In the genomic region with DNA sequence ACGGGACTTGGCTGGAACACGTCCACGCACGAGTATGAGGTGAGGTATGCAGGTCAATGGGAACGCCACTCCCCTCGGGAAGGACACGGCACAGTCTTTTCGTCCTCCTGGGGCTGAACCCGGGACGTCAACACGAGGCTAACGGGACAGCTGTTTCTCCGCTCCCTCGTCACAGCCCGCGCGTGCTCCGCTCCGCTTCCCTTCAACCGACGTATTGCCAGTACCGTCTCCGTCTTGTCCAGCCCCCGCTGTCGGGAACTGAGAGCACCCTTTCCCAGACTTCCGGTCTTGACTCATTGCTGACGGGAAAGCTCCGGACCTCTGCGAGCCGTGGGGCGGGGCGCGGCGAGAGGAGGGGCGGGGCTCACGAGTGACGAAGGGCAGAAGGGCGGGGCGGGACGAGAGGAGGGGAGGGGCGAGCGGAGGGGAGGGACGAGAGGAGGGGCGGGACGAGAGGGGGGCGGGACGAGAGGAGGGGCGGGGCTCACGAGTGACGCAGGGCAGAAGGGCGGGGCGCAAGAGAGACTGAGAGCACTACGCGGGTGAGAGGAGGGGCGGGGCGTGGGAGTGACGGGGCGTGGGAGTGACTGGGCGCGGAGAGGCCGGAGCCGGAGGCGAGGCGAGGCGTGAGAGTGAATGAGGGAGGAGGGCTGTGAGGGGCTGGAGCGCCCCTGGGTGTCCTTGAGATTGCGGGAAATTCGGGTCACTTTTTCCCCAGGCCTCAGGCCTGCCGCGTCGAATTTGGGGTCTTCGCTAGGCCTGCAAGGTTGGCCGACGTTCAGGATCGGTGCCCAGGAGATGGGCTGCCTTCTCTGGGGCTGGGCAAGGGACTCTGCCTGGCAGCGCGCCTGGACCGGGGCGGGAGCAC, we compare ENCODE assay signal across 8 cellular contexts. TPM values are rescaled to one million over a fixed set of nuclear protein-coding genes. Genes with fewer than 3 reads are reported as not detected.
DNase-seq lines count a peak whose midpoint lies in the region; ATAC-seq and TF ChIP-seq lines count a peak whose summit lies in the region.

No MANE protein-coding gene starts in this region.

- H3K36me3 ChIP-seq in BJ (ENCODE audit: control insufficient read depth, insufficient read depth, low read length), result no peaks in the 10 kb centered on the region

- H3K4me3 Mint-ChIP-seq in chondrocyte (ENCODE audit: unreplicated experiment), result peak overlapping the region; percentile 90

- H3K27ac Mint-ChIP-seq in chondrocyte (ENCODE audit: unreplicated experiment), result peak overlapping the region; percentile 98

- H3K4me1 Mint-ChIP-seq in chondrocyte (ENCODE audit: low read depth), result peaks cover 12% of the 10 kb centered on the region

- TF ChIP-seq CTCF in BJ (IDR thresholded peaks at IDR 0.05; ENCODE audit: insufficient read depth, low read depth, low read length) (no peak), chondrocyte (IDR thresholded peaks at IDR 0.05) (peak; percentile 12)

- H3K4me3 ChIP-seq in BJ (ENCODE audit: low read depth, low read length), result peak overlapping the region; percentile 78

- H3K27me3 ChIP-seq in BJ (ENCODE audit: control insufficient read depth, insufficient read depth, low read length), result peaks cover 1% of the 10 kb centered on the region; the same call in 1 of the 2 replicates

- POLR2A ChIA-PET in BJ (lab: Charles Lee), result interaction anchor here (0.5 to 1.0 kb wide), 2 partner anchors 13 to 188 kb away, joined by 3 to 4 read pairs; a partner anchor contains a TSS

- peak; percentile 73 for ATAC-seq in HG03442 (IDR thresholded peaks at IDR 0.05; ENCODE audit: unreplicated experiment)

- CTCF ChIA-PET in BJ (lab: Yijun Ruan, JAX), result interaction anchor here (0.6 to 3.5 kb wide), 6 partner anchors 11 to 210 kb away, joined by 3 to 24 read pairs (median 4); a partner anchor contains a TSS

- H3K27me3 Mint-ChIP-seq in chondrocyte (ENCODE audit: low read depth), result no peaks in the 10 kb centered on the region

- no peaks in the 10 kb centered on the region for H3K9me3 Mint-ChIP-seq in chondrocyte (ENCODE audit: low read depth)

- H3K36me3 Mint-ChIP-seq in chondrocyte (ENCODE audit: low read depth), result no peaks in the 10 kb centered on the region

- DNase-seq in BJ (ENCODE audit: low read depth) (peak; percentile 65), GM19240 (ENCODE audit: insufficient read length, low spot score) (peak; percentile 56), NCI-H510A treated with DMSO at 0.1 percent for 48 hours (lab: John Stamatoyannopoulos, UW) (peak; percentile 89), chondrocyte (ENCODE audit: low spot score) (peak; percentile 99), kidney tubule cell (ENCODE audit: low spot score) (peak; percentile 98)
- peak; percentile 87 to 91 for DNase-seq in activated CD4-positive, alpha-beta T cell treated with anti-CD3 and anti-CD28 coated beads for 24 hours (ENCODE audit: low read depth in 2 of 2)
- DNase-seq in stimulated activated CD4-positive, alpha-beta T cell treated with anti-CD3 and anti-CD28 coated beads, Interleukin-15, amount 100 ng/mL, for 48 hours (ENCODE audit: low read depth in 2 of 2), result peak; percentile 90 to 92

RNA-seq across cellular contexts. Expression of a gene that starts 22.2 kb away (rescaled TPM):
- not detected in 2 replicates for polyA plus RNA-seq in BJ (2011; rRNA removed)
- not detected in 2 replicates for polyA minus RNA-seq in BJ (2011; rRNA and poly(A)+ RNA removed)
- not detected in 3 replicates for total RNA-seq in chondrocyte

Comparison
In these comparisons a context has a peak if more than half of its experiments do, and no peak if none do; other contexts are left out.
1. Peak in every context shown above with its lines: DNase-seq, ATAC-seq and H3K4me3 ChIP-seq.